In the genomic region with DNA sequence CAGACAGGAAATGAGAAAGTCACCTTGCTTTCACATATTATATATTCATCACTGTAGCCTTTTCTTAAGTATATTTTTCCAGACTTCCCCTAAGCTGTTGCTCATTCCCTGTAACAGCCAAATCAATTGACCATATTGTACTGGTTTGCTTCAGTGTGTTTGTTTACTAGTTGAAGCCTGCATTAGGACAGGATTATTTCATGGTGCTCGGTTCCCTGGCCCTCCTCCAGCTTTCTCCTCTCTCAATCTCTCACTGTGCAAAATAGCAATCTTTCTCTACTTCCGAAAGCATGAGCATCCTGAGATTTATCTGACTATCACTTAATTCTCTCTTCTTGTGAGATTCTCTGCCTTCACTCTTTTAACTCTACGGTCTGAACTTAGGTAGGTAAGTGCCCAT, we compare ENCODE assay signal across 26 cellular contexts. TPM values are rescaled to one million over a fixed set of nuclear protein-coding genes. Genes with fewer than 3 reads are reported as not detected.
"Had no signal": no experiment of that assay in that cellular context is flagged by ENCODE, and none has a peak within 500 bp of the region (broad histone marks: within the 10 kb centered on the region; RNA-seq: fewer than 3 reads in every experiment).

No MANE protein-coding gene starts in this region.

- DNase-seq: activated CD4-positive, alpha-beta memory T cell treated with anti-CD3 and anti-CD28 coated beads, Interleukin-2, amount 10 ng/mL, durations not matched to agents 7 days and 5 days; activated CD4-positive, alpha-beta T cell treated with anti-CD3 and anti-CD28 coated beads, Interleukin-2, amount 50 U/mL, for 1 hour; activated CD4-positive, CD25-positive, alpha-beta regulatory T cell; activated gamma-delta T cell; activated naive CD4-positive, alpha-beta T cell treated with anti-CD3 and anti-CD28 coated beads for 36 hours; activated T-cell treated with anti-CD3 and anti-CD28 coated beads for 4 hours; activated T-cell treated with anti-CD3 and anti-CD28 coated beads, Interleukin-2, amount 50 U/mL, for 48 hours; amygdala; KG1; NCI-H1105; NCI-H1436; NCI-H187 treated with DMSO at 0.1 percent for 48 hours; NCI-H2081 treated with DMSO at 0.1 percent for 48 hours; NCI-H510A treated with DMSO at 0.1 percent for 48 hours; NK-92 treated with Interleukin-12 subunit alpha and Interleukin-12 subunit beta, amount 100 ng/mL, for 24 hours; OCI-M1; RPMI8226; T-helper 1 cell had no signal

- ATAC-seq: activated T-helper 17 cell treated with anti-CD3 and anti-CD28 coated beads, Interleukin-2, amount 50 U/mL, for 72 hours; Panc1; Right ventricle myocardium inferior had no signal

RNA-seq across cellular contexts. Expression of a gene that starts 2.4 kb away (rescaled TPM):
- total RNA-seq: activated CD4-positive, alpha-beta memory T cell treated with anti-CD3 and anti-CD28 coated beads, Interleukin-2, amount 10 ng/mL, durations not matched to agents 7 days and 5 days; activated CD8-positive, alpha-beta memory T cell treated with anti-CD3 and anti-CD28 coated beads for 36 hours; activated naive CD4-positive, alpha-beta T cell treated with anti-CD3 and anti-CD28 coated beads for 36 hours; activated T-helper 17 cell treated with anti-CD3 and anti-CD28 coated beads, Interleukin-2, amount 50 U/mL, for 72 hours; astrocyte; LHCN-M2; M059J; Right ventricle myocardium inferior; T-helper 2 cell treated with Interferon-gamma antibody and Interleukin-4, amounts not matched to agents 100 ng/mL and 5 ng/mL, for 36 hours had no signal
